Comparison of ENCODE assay signal across 9 cellular contexts in the genomic region with DNA sequence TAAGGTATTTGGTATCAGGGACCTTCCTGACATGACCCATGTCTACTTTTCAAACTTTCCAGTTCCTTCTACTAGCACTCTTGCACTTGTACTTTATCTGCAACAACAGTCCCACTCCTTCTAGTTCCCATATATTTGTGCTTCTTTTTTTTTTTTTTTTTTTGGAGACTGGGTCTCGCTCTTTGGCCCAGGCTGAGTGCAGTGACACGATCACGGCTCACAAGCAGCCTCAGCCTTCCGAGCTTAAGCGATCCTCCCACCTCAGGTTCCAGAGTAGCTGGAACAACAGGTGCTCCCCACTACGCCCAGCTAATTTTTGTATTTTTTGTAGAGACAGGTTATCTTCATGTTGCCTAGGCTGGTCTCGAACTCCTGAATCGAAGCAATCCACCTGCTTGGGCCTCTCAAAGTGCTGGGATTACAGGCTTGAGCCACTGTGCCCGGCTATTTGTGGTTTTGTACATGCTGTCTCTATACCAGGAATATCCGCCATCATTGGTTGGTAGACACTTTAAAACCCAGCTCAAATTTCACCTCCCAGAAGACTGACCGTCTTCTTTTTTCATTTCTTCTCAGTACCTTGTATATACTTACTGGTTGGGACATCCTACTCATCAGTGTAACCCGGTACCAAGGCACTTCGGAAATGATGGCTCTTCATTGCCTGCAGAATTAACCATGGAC. TPM values are rescaled to one million over a fixed set of nuclear protein-coding genes. Genes with fewer than 3 reads are reported as not detected.
DNase-seq lines count a peak whose midpoint lies in the region; FAIRE-seq and TF ChIP-seq lines count a peak whose summit lies in the region.
"Had no signal": no experiment of that assay in that cellular context is flagged by ENCODE, and none has a peak within 500 bp of the region (broad histone marks: within the 10 kb centered on the region; RNA-seq: fewer than 3 reads in every experiment).

No MANE protein-coding gene starts in this region.

- no peak overlapping the region for H2AFZ ChIP-seq in keratinocyte (ENCODE audit: control insufficient read depth, low read length)

- H3K4me1 ChIP-seq in keratinocyte (ENCODE audit: control insufficient read depth, extremely low read depth, insufficient read depth, low read length) (peaks cover 26% of the 10 kb centered on the region), testis (no peaks in the 10 kb centered on the region)

- H3K9ac ChIP-seq in keratinocyte (ENCODE audit: control insufficient read depth, extremely low read depth, insufficient read depth, low read length) = peak overlapping the region; percentile 92

- no peak for FAIRE-seq in keratinocyte (lab: Jason Lieb, UNC)

- H3K4me3 ChIP-seq in keratinocyte (ENCODE audit: control insufficient read depth in 2 of 3, extremely low read depth in 1 of 3, insufficient read depth in 2 of 3, low read depth in 1 of 3, low read length in 3 of 3) = peak overlapping the region; percentile 83 to 86 (median 84)
- H3K4me3 ChIP-seq in testis = peak overlapping the region; percentile 75 to 78

- H3K27me3 Mint-ChIP-seq in activated CD4-positive, alpha-beta T cell treated with anti-CD3 and anti-CD28 coated beads, Interleukin-2, amount 10 ng/mL, durations not matched to agents 24 days and 14 days = peaks cover 2% of the 10 kb centered on the region
- peaks cover 1% of the 10 kb centered on the region for H3K27me3 Mint-ChIP-seq in activated naive CD8-positive, alpha-beta T cell

- DNase-seq in activated CD4-positive, alpha-beta T cell treated with anti-CD3 and anti-CD28 coated beads, Interleukin-2, amount 10 ng/mL, durations not matched to agents 24 days and 14 days = no peak
- no peak for DNase-seq in activated CD4-positive, alpha-beta T cell treated with anti-CD3 and anti-CD28 coated beads, Interleukin-2, amount 50 U/mL, for 1 hour
- DNase-seq in keratinocyte (ENCODE audit: low read depth, low spot score) (no peak), testis (no peak), H4 (ENCODE audit: low spot score) (no peak), NCI-H1105 treated with DMSO at 0.1 percent for 48 hours (lab: John Stamatoyannopoulos, UW) (no peak), EL (no peak)
- DNase-seq: activated CD4-positive, alpha-beta T cell treated with anti-CD3 and anti-CD28 coated beads, Interleukin-2, amount 50 U/mL, for 48 hours had no signal

- intact Hi-C loops in activated CD4-positive, alpha-beta T cell treated with anti-CD3 and anti-CD28 coated beads, Interleukin-2, amount 10 ng/mL, durations not matched to agents 24 days and 14 days (cut with micrococcal nuclease) = no loop called here
- intact Hi-C loops in testis (cut with DNase I; ENCODE audit: low total_unique reads) = no loop called here

- peak overlapping the region; percentile 96 for H3K27ac Mint-ChIP-seq in activated CD4-positive, alpha-beta T cell treated with anti-CD3 and anti-CD28 coated beads, Interleukin-2, amount 10 ng/mL, durations not matched to agents 24 days and 14 days
- peak overlapping the region; percentile 97 for H3K27ac Mint-ChIP-seq in activated naive CD8-positive, alpha-beta T cell

- no peaks in the 10 kb centered on the region for H3K36me3 ChIP-seq in keratinocyte (ENCODE audit: control insufficient read depth in 2 of 2, extremely low read depth in 1 of 2, insufficient read depth in 2 of 2, low read length in 2 of 2)
- H3K36me3 ChIP-seq in testis (ENCODE audit: low read depth, missing control alignments) = no peaks in the 10 kb centered on the region

- H3K27ac ChIP-seq in keratinocyte (ENCODE audit: control insufficient read depth, insufficient read depth, low read length) (peak overlapping the region; percentile 87), testis (no peak overlapping the region)

- H3K27me3 ChIP-seq in keratinocyte (ENCODE audit: control insufficient read depth, extremely low read depth, insufficient read depth, low read length) (no peaks in the 10 kb centered on the region), testis (no peaks in the 10 kb centered on the region)

- no peaks in the 10 kb centered on the region for H4K20me1 ChIP-seq in keratinocyte (ENCODE audit: control insufficient read depth, extremely low read depth, insufficient read depth, low read length)

- peak overlapping the region; percentile 96 for H3K4me2 ChIP-seq in keratinocyte (ENCODE audit: control insufficient read depth, extremely low read depth, insufficient read depth, low read depth, low read length)

- peaks cover 10% of the 10 kb centered on the region for H3K9me3 Mint-ChIP-seq in activated CD4-positive, alpha-beta T cell treated with anti-CD3 and anti-CD28 coated beads, Interleukin-2, amount 10 ng/mL, durations not matched to agents 24 days and 14 days
- H3K9me3 Mint-ChIP-seq in activated naive CD8-positive, alpha-beta T cell (ENCODE audit: low read depth) = no peaks in the 10 kb centered on the region

- TF ChIP-seq CTCF in keratinocyte (optimal IDR thresholded peaks at IDR 0.05 in 1 of 3, IDR thresholded peaks at IDR 0.05 in 1 of 3, conservative IDR thresholded peaks at IDR 0.05 in 1 of 3; ENCODE audit: extremely low read depth in 1 of 3, insufficient read depth in 2 of 3, low read length in 3 of 3) (no peak), testis (IDR thresholded peaks at IDR 0.05) (no peak)

- peaks cover 9% of the 10 kb centered on the region for H3K36me3 Mint-ChIP-seq in activated CD4-positive, alpha-beta T cell treated with anti-CD3 and anti-CD28 coated beads, Interleukin-2, amount 10 ng/mL, durations not matched to agents 24 days and 14 days (ENCODE audit: low read depth)
- peaks cover 7% of the 10 kb centered on the region for H3K36me3 Mint-ChIP-seq in activated naive CD8-positive, alpha-beta T cell

- H3K4me3 Mint-ChIP-seq in activated CD4-positive, alpha-beta T cell treated with anti-CD3 and anti-CD28 coated beads, Interleukin-2, amount 10 ng/mL, durations not matched to agents 24 days and 14 days = peak overlapping the region; percentile 96
- H3K4me3 Mint-ChIP-seq in activated naive CD8-positive, alpha-beta T cell = peak overlapping the region; percentile 93

- H3K9me1 ChIP-seq in keratinocyte (ENCODE audit: control insufficient read depth, extremely low read depth, insufficient read depth, low read length) = no peaks in the 10 kb centered on the region

- H3K79me2 ChIP-seq in keratinocyte (ENCODE audit: control insufficient read depth, insufficient read depth, low read length) = peaks cover 50% of the 10 kb centered on the region

- dilution Hi-C loops in keratinocyte (cut with MboI; ENCODE audit: extremely low pct_ligation_motif_present, low sequenced_read_pairs) = no loop called here

- 61 to 70% methylated on average over 11 to 13 of the region's 13 CpGs for WGBS in testis, 2 donors

- TF ChIP-seq POLR2A in testis (IDR thresholded peaks at IDR 0.05) = no peak

- peaks cover 24% of the 10 kb centered on the region for H3K4me1 Mint-ChIP-seq in activated CD4-positive, alpha-beta T cell treated with anti-CD3 and anti-CD28 coated beads, Interleukin-2, amount 10 ng/mL, durations not matched to agents 24 days and 14 days
- peaks cover 43% of the 10 kb centered on the region for H3K4me1 Mint-ChIP-seq in activated naive CD8-positive, alpha-beta T cell (ENCODE audit: low read depth)

- no peaks in the 10 kb centered on the region for H3K9me3 ChIP-seq in keratinocyte (ENCODE audit: control insufficient read depth, low read depth, low read length)
- H3K9me3 ChIP-seq in testis = no peaks in the 10 kb centered on the region

RNA-seq across cellular contexts. Expression of a gene that starts 1.1 kb away (rescaled TPM):
- 2.8 and 5.7 TPM in 2 replicates for total RNA-seq in activated CD4-positive, alpha-beta T cell treated with anti-CD3 and anti-CD28 coated beads, Interleukin-2, amount 10 ng/mL, durations not matched to agents 24 days and 14 days
- 12.0 to 21.2 TPM (median 19.4 TPM) in 3 replicates for polyA plus RNA-seq in keratinocyte
- 5.8 TPM for polyA plus RNA-seq in keratinocyte (2011; ENCODE audit: low read depth)
- 5.3 and 14.4 TPM in 2 replicates for polyA plus RNA-seq in keratinocyte (2011; cell fraction: cytosol; rRNA removed)
- 28.8 and 31.5 TPM in 2 replicates for polyA plus RNA-seq in keratinocyte (2011; cell fraction: nucleus; rRNA removed)
- polyA plus RNA-seq in keratinocyte (2012; ENCODE audit: low replicate concordance) = 6.3 and 9.5 TPM in 2 replicates
- 9.9 to 65.0 TPM (median 54.6 TPM) in 3 replicates for polyA minus RNA-seq in keratinocyte
- 15.7 TPM for polyA minus RNA-seq in keratinocyte (2011; cell fraction: cytosol; rRNA and poly(A)+ RNA removed)
- 34.9 and 60.3 TPM in 2 replicates for polyA minus RNA-seq in keratinocyte (2011; cell fraction: nucleus; rRNA and poly(A)+ RNA removed)
- 10 to 100 TPM; 20.7 to 24.2 TPM for total RNA-seq in testis
- polyA plus RNA-seq in testis (ENCODE audit: insufficient read depth, low read depth, low replicate concordance) = 10.8 TPM
- 6.8 and 11.1 TPM in 2 replicates for total RNA-seq in H4 (2014; rRNA removed; shearing (Covaris generic))

RNA-seq across cellular contexts. Expression of a gene that starts 48.6 kb away (rescaled TPM):
- total RNA-seq in activated CD4-positive, alpha-beta T cell treated with anti-CD3 and anti-CD28 coated beads, Interleukin-2, amount 10 ng/mL, durations not matched to agents 24 days and 14 days = 20.3 and 23.5 TPM in 2 replicates
- polyA plus RNA-seq in keratinocyte (9.9 to 16.1 TPM (median 14.2 TPM) in 3 replicates), testis (ENCODE audit: insufficient read depth, low read depth, low replicate concordance) (16.0 TPM)
- 8.0 TPM for polyA plus RNA-seq in keratinocyte (2011; ENCODE audit: low read depth)
- 5.8 and 12.4 TPM in 2 replicates for polyA plus RNA-seq in keratinocyte (2011; cell fraction: cytosol; rRNA removed)
- polyA plus RNA-seq in keratinocyte (2011; cell fraction: nucleus; rRNA removed) = 29.8 and 33.6 TPM in 2 replicates
- polyA plus RNA-seq in keratinocyte (2012; ENCODE audit: low replicate concordance) = 7.9 and 8.0 TPM in 2 replicates
- 13.9 to 17.0 TPM (median 14.0 TPM) in 3 replicates for polyA minus RNA-seq in keratinocyte
- 12.7 TPM for polyA minus RNA-seq in keratinocyte (2011; cell fraction: cytosol; rRNA and poly(A)+ RNA removed)
- polyA minus RNA-seq in keratinocyte (2011; cell fraction: nucleus; rRNA and poly(A)+ RNA removed) = 18.8 and 25.3 TPM in 2 replicates
- total RNA-seq in testis = 10 to 100 TPM; 35.4 to 40.0 TPM
- 4.4 and 7.6 TPM in 2 replicates for total RNA-seq in H4 (2014; rRNA removed; shearing (Covaris generic))
